19 cellular contexts compared by ENCODE assay signal in genomic region chr2:214477305-214477704, GRCh38.
A peak's percentile ranks its signal among the peaks of the same experiment; 100 is the strongest.
DNase-seq lines count a peak whose midpoint lies in the region; ATAC-seq and TF ChIP-seq lines count a peak whose summit lies in the region.
"Had no signal": no experiment of that assay in that cellular context is flagged by ENCODE, and none has a peak within 500 bp of the region (broad histone marks: within the 10 kb centered on the region; RNA-seq: fewer than 3 reads in every experiment).

No MANE protein-coding gene starts in this region.

- no peak overlapping the region for H4K8ac ChIP-seq in mesenchymal stem cell (ENCODE audit: low read length)

- H2BK15ac ChIP-seq in mesenchymal stem cell (ENCODE audit: low read depth, poor library complexity, severe bottlenecking) = no peak overlapping the region

- no peak overlapping the region for H3K14ac ChIP-seq in mesenchymal stem cell (ENCODE audit: low read length in 2 of 2)

- H3K79me1 ChIP-seq in mesenchymal stem cell (replicated peaks; ENCODE audit: low read length, poor library complexity, severe bottlenecking) = no peaks in the 10 kb centered on the region

- no peak overlapping the region for H4K91ac ChIP-seq in mesenchymal stem cell (ENCODE audit: low read length)

- no peak overlapping the region for H3K23ac ChIP-seq in mesenchymal stem cell (ENCODE audit: low read length in 2 of 2)

- WGBS in mesenchymal stem cell = 44% methylated on average over 2 of the region's 2 CpGs

- no peak overlapping the region for H2AFZ ChIP-seq in mesenchymal stem cell (ENCODE audit: low read depth, low read length)
- H2AFZ ChIP-seq: GM23248 had no signal

- ATAC-seq in Right ventricle myocardium superior (ENCODE audit: poor library complexity) (peak; percentile 48), HG03378 (IDR thresholded peaks at IDR 0.05; ENCODE audit: unreplicated experiment) (no peak)
- ATAC-seq: A549 had no signal

- H3K36me3 ChIP-seq in right atrium auricular region (no peaks in the 10 kb centered on the region), mesenchymal stem cell (ENCODE audit: control insufficient read depth in 1 of 2, insufficient read depth in 2 of 2, low read depth in 1 of 2, low read length in 2 of 2) (no peaks in the 10 kb centered on the region)
- H3K36me3 ChIP-seq: BE2C; BLaER1 treated with 17β-estradiol and CSF1 and Interleukin-3, amounts not matched to agents 10 nM and 100 nM had no signal

- no peak for TF ChIP-seq CTCF in right atrium auricular region (IDR thresholded peaks at IDR 0.05)
- no peak for TF ChIP-seq CTCF in fibroblast of villous mesenchyme (IDR thresholded peaks at IDR 0.05; ENCODE audit: insufficient read depth, low read depth, low read length)

- H3K4me3 ChIP-seq in right atrium auricular region (no peak overlapping the region), fibroblast of villous mesenchyme (ENCODE audit: low read depth, low read length) (no peak overlapping the region), mesenchymal stem cell (ENCODE audit: insufficient read depth in 1 of 2, low read depth in 1 of 2, low read length in 2 of 2) (no peak overlapping the region)
- H3K4me3 ChIP-seq: A549; BLaER1 treated with 17β-estradiol and CSF1 and Interleukin-3, amounts not matched to agents 10 nM and 100 nM; GM23248 had no signal

- H2BK120ac ChIP-seq in mesenchymal stem cell (ENCODE audit: low read depth, low read length) = no peak overlapping the region

- H3K27me3 ChIP-seq in right atrium auricular region (no peaks in the 10 kb centered on the region), mesenchymal stem cell (ENCODE audit: control insufficient read depth in 1 of 2, insufficient read depth in 1 of 2, low read length in 2 of 2) (no peaks in the 10 kb centered on the region)
- H3K27me3 ChIP-seq: BE2C; BLaER1 treated with 17β-estradiol and CSF1 and Interleukin-3, amounts not matched to agents 10 nM and 100 nM had no signal

- DNase-seq in Right ventricle myocardium superior (no peak), right atrium auricular region (ENCODE audit: low spot score) (no peak), M059J (ENCODE audit: low read depth) (peak; percentile 15), fibroblast of villous mesenchyme (ENCODE audit: low read depth) (peak; percentile 13), mesenchymal stem cell (peak; percentile 83), inferior parietal cortex (ENCODE audit: extremely low spot score) (no peak)
- DNase-seq: 8988T; ACHN; AML-193; BE2C; CD4-positive, alpha-beta T cell; CD8-positive, alpha-beta memory T cell; DMS 273 treated with DMSO at 0.1 percent for 48 hours; DMS79; GM23248; H7 had no signal

- peaks cover 0 to 5% of the 10 kb centered on the region in 2 donors for H3K4me1 ChIP-seq in right atrium auricular region
- H3K4me1 ChIP-seq in mesenchymal stem cell (ENCODE audit: control insufficient read depth, insufficient read depth, low read depth, low read length) = no peaks in the 10 kb centered on the region
- H3K4me1 ChIP-seq: A549; BE2C; BLaER1 treated with 17β-estradiol and CSF1 and Interleukin-3, amounts not matched to agents 10 nM and 100 nM had no signal

- H2AK5ac ChIP-seq in mesenchymal stem cell (ENCODE audit: low read length, severe bottlenecking) = no peak overlapping the region

- H3K9me3 ChIP-seq in right atrium auricular region = no peaks in the 10 kb centered on the region
- no peaks in the 10 kb centered on the region for H3K9me3 ChIP-seq in mesenchymal stem cell (ENCODE audit: control insufficient read depth, low read length)
- H3K9me3 ChIP-seq: A549; BE2C; BLaER1 treated with 17β-estradiol and CSF1 and Interleukin-3, amounts not matched to agents 10 nM and 100 nM had no signal

- no peak overlapping the region for H3K4me2 ChIP-seq in mesenchymal stem cell (ENCODE audit: low read length, poor library complexity, severe bottlenecking)
- H3K4me2 ChIP-seq: A549; BLaER1 treated with 17β-estradiol and CSF1 and Interleukin-3, amounts not matched to agents 10 nM and 100 nM had no signal

- H2BK12ac ChIP-seq in mesenchymal stem cell (ENCODE audit: low read length in 2 of 2) = no peak overlapping the region

- H3K4ac ChIP-seq in mesenchymal stem cell (ENCODE audit: low read depth in 1 of 2, low read length in 2 of 2) = no peak overlapping the region

- H3K9ac ChIP-seq in mesenchymal stem cell (ENCODE audit: low read length) = no peak overlapping the region
- H3K9ac ChIP-seq: BLaER1 treated with 17β-estradiol and CSF1 and Interleukin-3, amounts not matched to agents 10 nM and 100 nM; GM23248 had no signal

- intact Hi-C loops in Right ventricle myocardium superior (cut with DNase I) = no loop called here

- H3K18ac ChIP-seq in mesenchymal stem cell (ENCODE audit: low read depth in 1 of 2, low read length in 2 of 2) = no peak overlapping the region

- H2BK5ac ChIP-seq in mesenchymal stem cell (ENCODE audit: low read depth, low read length, poor library complexity, severe bottlenecking) = no peak overlapping the region

- H3K27ac ChIP-seq in right atrium auricular region (peak overlapping the region in 1 of 2 donors; percentile 54), mesenchymal stem cell (ENCODE audit: low read length, poor library complexity, severe bottlenecking) (no peak overlapping the region)
- H3K27ac ChIP-seq: A549; BLaER1 treated with 17β-estradiol and CSF1 and Interleukin-3, amounts not matched to agents 10 nM and 100 nM; GM23248 had no signal

Comparison
In these comparisons a context has a peak if more than half of its experiments do, and no peak if none do; other contexts are left out.
1. DNase-seq: peak in M059J (single experiment), fibroblast of villous mesenchyme (single experiment) and mesenchymal stem cell (single experiment); none in Right ventricle myocardium superior (single experiment), right atrium auricular region (single experiment) and inferior parietal cortex (single experiment).